Comparison of ENCODE assay signal across 20 cellular contexts in the genomic region with DNA sequence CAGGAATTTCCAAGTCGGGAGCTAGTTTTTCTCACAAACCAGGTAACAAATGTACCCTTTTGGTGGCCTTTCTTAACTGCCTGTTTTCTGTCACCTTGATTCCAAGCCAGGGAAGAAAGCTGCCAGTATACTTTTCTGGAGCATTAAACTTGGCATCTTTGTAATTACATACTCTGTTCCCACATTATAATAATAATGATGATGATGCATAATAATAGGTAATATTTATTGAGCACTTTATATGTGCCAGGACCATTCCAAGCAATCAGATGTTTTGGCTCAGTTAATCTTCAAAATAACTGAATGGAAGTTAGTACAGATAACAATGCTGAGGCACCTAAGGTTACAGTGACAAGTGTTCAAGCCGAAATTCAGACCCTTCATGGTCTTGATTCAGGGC.
"Had no signal": no experiment of that assay in that cellular context is flagged by ENCODE, and none has a peak within 500 bp of the region (broad histone marks: within the 10 kb centered on the region; RNA-seq: fewer than 3 reads in every experiment).

No MANE protein-coding gene starts in this region.

- H3K9me3 ChIP-seq: heart left ventricle, thyroid gland, upper lobe of right lung had no signal

- H3K4me1 ChIP-seq: thyroid gland, upper lobe of right lung had no signal

- H3K27me3 ChIP-seq: heart left ventricle, thyroid gland, upper lobe of right lung had no signal

- DNase-seq: activated CD4-positive, alpha-beta T cell treated with anti-CD3 and anti-CD28 coated beads, Interleukin-2, amount 50 U/mL, for 1 hour; activated CD4-positive, CD25-positive, alpha-beta regulatory T cell treated with anti-CD3 and anti-CD28 coated beads, Interleukin-2, amount 50 U/mL, for 72 hours; activated naive CD4-positive, alpha-beta T cell treated with Interleukin-2 at 50 U/mL for 16 hours; activated T-cell treated with anti-CD3 and anti-CD28 coated beads, Interleukin-2, amount 50 U/mL, for 1 hour; amygdala; heart left ventricle; left ventricle myocardium superior; mammary epithelial cell; natural killer cell; stimulated activated CD4-positive, alpha-beta T cell treated with anti-CD3 and anti-CD28 coated beads, Interleukin-2, amount 100 ng/mL, for 48 hours; stimulated activated CD8-positive, alpha-beta memory T cell treated with anti-CD3 and anti-CD28 coated beads, Interleukin-4, amount 100 ng/mL, for 48 hours; stimulated activated naive CD4-positive, alpha-beta T cell; T-helper 1 cell; thyroid gland; upper lobe of right lung; WERI-Rb-1 had no signal

- H3K4me1 Mint-ChIP-seq: mesothelial cell of epicardium had no signal

- FAIRE-seq: endometrium, islet of Langerhans, TTC549 had no signal

- H3K9me3 Mint-ChIP-seq: mesothelial cell of epicardium, natural killer cell had no signal

- H3K27ac ChIP-seq: heart left ventricle, thyroid gland, upper lobe of right lung, WERI-Rb-1 had no signal

- H3K4me3 ChIP-seq: heart left ventricle, thyroid gland, upper lobe of right lung had no signal

- H3K4me3 Mint-ChIP-seq: mesothelial cell of epicardium, natural killer cell had no signal

- ATAC-seq: heart left ventricle, left ventricle myocardium superior, natural killer cell, upper lobe of right lung had no signal

- H3K27ac Mint-ChIP-seq: mesothelial cell of epicardium, natural killer cell had no signal
